In the genomic region with DNA sequence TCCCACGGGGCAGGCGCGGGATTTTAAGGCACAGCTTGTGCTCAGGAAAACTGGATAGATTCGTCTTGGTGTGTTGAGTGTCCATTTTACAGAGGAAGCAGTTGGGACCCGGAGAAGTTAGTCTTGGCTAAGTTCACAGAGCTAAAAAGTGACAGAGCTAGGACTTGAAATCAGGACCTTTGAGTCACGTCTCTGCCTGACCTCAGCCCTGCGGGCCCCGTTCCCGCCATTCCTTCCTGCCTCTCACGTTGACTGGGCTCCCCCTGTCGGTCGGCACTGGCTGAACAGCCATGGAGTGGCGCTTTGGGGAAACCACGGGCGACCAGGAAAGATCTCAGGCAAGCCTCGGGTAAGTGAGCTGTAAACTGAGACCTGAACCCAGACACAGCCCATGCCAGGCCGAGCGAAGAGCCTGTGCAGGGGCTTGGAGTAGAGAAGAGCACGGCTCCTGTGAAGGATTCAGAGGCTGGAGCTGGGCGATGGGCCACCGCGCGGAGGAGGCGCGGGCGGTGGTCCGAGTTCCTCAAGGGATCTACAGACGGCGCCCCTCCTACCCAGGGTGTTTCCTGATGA, we compare ENCODE assay signal across 1 cellular context.
TF ChIP-seq lines count a peak whose summit lies in the region.

No MANE protein-coding gene starts in this region.

TF ChIP-seq in IMR-90, 13 proteins besides CTCF, POLR2A, EP300 and RAD21 (continued from another document):
- TF ChIP-seq, protein P1, sequence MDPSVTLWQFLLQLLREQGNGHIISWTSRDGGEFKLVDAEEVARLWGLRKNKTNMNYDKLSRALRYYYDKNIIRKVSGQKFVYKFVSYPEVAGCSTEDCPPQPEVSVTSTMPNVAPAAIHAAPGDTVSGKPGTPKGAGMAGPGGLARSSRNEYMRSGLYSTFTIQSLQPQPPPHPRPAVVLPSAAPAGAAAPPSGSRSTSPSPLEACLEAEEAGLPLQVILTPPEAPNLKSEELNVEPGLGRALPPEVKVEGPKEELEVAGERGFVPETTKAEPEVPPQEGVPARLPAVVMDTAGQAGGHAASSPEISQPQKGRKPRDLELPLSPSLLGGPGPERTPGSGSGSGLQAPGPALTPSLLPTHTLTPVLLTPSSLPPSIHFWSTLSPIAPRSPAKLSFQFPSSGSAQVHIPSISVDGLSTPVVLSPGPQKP (IDR thresholded peaks at IDR 0.05; ENCODE audit: borderline replicate concordance, low read depth, low read length), result no peak
- no peak for TF ChIP-seq FOS (IDR thresholded peaks at IDR 0.05; ENCODE audit: low read depth, low read length)
- no peak for TF ChIP-seq MAZ (IDR thresholded peaks at IDR 0.05; ENCODE audit: borderline replicate concordance, low read depth, low read length)
- no peak for TF ChIP-seq RFX5 (IDR thresholded peaks at IDR 0.05; ENCODE audit: low read depth, low read length)
- TF ChIP-seq RCOR1 (IDR thresholded peaks at IDR 0.05; ENCODE audit: insufficient replicate concordance, low read length), result no peak
- TF ChIP-seq BHLHE40 (IDR thresholded peaks at IDR 0.05; ENCODE audit: low read depth, low read length), result peak; percentile 15; the same call in 1 of the 2 replicates
- TF ChIP-seq NFE2L2 (IDR thresholded peaks at IDR 0.05; ENCODE audit: low read depth, low read length), result no peak
- peak; percentile 99 for TF ChIP-seq SMC3 (IDR thresholded peaks at IDR 0.05; ENCODE audit: low read depth, low read length)
- TF ChIP-seq, protein P2, sequence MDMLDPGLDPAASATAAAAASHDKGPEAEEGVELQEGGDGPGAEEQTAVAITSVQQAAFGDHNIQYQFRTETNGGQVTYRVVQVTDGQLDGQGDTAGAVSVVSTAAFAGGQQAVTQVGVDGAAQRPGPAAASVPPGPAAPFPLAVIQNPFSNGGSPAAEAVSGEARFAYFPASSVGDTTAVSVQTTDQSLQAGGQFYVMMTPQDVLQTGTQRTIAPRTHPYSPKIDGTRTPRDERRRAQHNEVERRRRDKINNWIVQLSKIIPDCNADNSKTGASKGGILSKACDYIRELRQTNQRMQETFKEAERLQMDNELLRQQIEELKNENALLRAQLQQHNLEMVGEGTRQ (IDR thresholded peaks at IDR 0.05; ENCODE audit: low read depth, low read length), result no peak
- TF ChIP-seq CEBPB (IDR thresholded peaks at IDR 0.05; ENCODE audit: low read depth, low read length), result no peak
- TF ChIP-seq CHD1 (IDR thresholded peaks at IDR 0.05; ENCODE audit: low read depth, low read length), result no peak
TF ChIP-seq in IMR-90: peak in this region for 2.
